In genomic region chr9:124602632-124603031, GRCh38 we compare ENCODE assay signal across 1 cellular context.
TF ChIP-seq lines count a peak whose summit lies in the region.

No MANE protein-coding gene starts in this region.

TF ChIP-seq in IMR-90, 13 proteins besides CTCF, POLR2A, EP300 and RAD21:
- no peak for TF ChIP-seq USF2 (IDR thresholded peaks at IDR 0.05; ENCODE audit: low read depth, low read length)
- TF ChIP-seq CEBPB (IDR thresholded peaks at IDR 0.05; ENCODE audit: low read depth, low read length): no peak
- TF ChIP-seq ELK1 (IDR thresholded peaks at IDR 0.05; ENCODE audit: borderline replicate concordance, low read depth, low read length): no peak
- TF ChIP-seq NFE2L2 (IDR thresholded peaks at IDR 0.05; ENCODE audit: low read depth, low read length): no peak
- TF ChIP-seq FOS (IDR thresholded peaks at IDR 0.05; ENCODE audit: low read depth, low read length): no peak
- TF ChIP-seq BHLHE40 (IDR thresholded peaks at IDR 0.05; ENCODE audit: low read depth, low read length): no peak
- TF ChIP-seq SMC3 (IDR thresholded peaks at IDR 0.05; ENCODE audit: low read depth, low read length): no peak
- no peak for TF ChIP-seq RFX5 (IDR thresholded peaks at IDR 0.05; ENCODE audit: low read depth, low read length)
